In genomic region chr2:106812377-106812776, GRCh38 we compare ENCODE assay signal across 31 cellular contexts.
A peak's percentile ranks its signal among the peaks of the same experiment; 100 is the strongest.
DNase-seq lines count a peak whose midpoint lies in the region; TF ChIP-seq lines count a peak whose summit lies in the region.
"Had no signal": no experiment of that assay in that cellular context is flagged by ENCODE, and none has a peak within 500 bp of the region (broad histone marks: within the 10 kb centered on the region; RNA-seq: fewer than 3 reads in every experiment).

No MANE protein-coding gene starts in this region.

- no peak for TF ChIP-seq CTCF in fibroblast of pulmonary artery (IDR thresholded peaks at IDR 0.05; ENCODE audit: low read length, missing control alignments)

- in situ Hi-C loops in KBM-7 (cut with MboI; ENCODE audit: low pct_unique_long_range_greater_than_20kb, low sequenced_read_pairs): no loop called here

- DNase-seq in NCI-H526 treated with DMSO at 0.1 percent for 48 hours (lab: John Stamatoyannopoulos, UW) (peak; percentile 3), amniotic stem cell (lab: John Stamatoyannopoulos, UW) (peak; percentile 48), fibroblast of pulmonary artery (ENCODE audit: low read depth) (peak; percentile 36), mucosa of gallbladder (ENCODE audit: low spot score) (peak; percentile 58), HT-29 (ENCODE audit: low spot score) (no peak), anterior cingulate cortex (lab: John Stamatoyannopoulos, UW) (no peak), KBM-7 (no peak), AG20443 (ENCODE audit: low spot score) (no peak)
- DNase-seq: activated CD4-positive, alpha-beta T cell treated with anti-CD3 and anti-CD28 coated beads, Interleukin-2, amount 50 U/mL, for 48 hours; activated CD4-positive, CD25-positive, alpha-beta regulatory T cell; activated naive CD4-positive, alpha-beta T cell treated with anti-CD3 and anti-CD28 coated beads, Interleukin-2, amount 10 ng/mL, durations not matched to agents 7 days and 5 days; COR-L47; DMS79; effector CD8-positive, alpha-beta T cell; erythroblast; gastrocnemius medialis; hippocampal formation; left lung; naive thymus-derived CD4-positive, alpha-beta T cell; NCI-H1105; NCI-H187 treated with DMSO at 0.1 percent for 48 hours; NCI-H524; nucleus accumbens; stimulated activated CD4-positive, alpha-beta T cell treated with anti-CD3 and anti-CD28 coated beads, Interleukin-1b, Interleukin-23, amount 100 ng/mL, for 48 hours; stimulated activated CD8-positive, alpha-beta memory T cell treated with anti-CD3 and anti-CD28 coated beads, Interleukin-4, amount 100 ng/mL, for 48 hours; stomach; upper lobe of left lung had no signal

- no peak overlapping the region for H3K4me3 ChIP-seq in fibroblast of pulmonary artery (replicated peaks; ENCODE audit: low read depth, low read length)
- H3K4me3 ChIP-seq: BLaER1, gastrocnemius medialis, HAP-1, left lung, SJSA1, skin epidermis, stomach, upper lobe of left lung had no signal

Comparison
In these comparisons a context has a peak if more than half of its experiments do, and no peak if none do; other contexts are left out.
1. DNase-seq: peak in NCI-H526 treated with DMSO at 0.1 percent for 48 hours (single experiment), amniotic stem cell (single experiment), fibroblast of pulmonary artery (single experiment) and mucosa of gallbladder (single experiment); none in HT-29 (single experiment), anterior cingulate cortex (0 of 58), KBM-7 (single experiment) and AG20443 (single experiment).